ENCODE assay signal across 1 cellular context in genomic region chr6:106085984-106086832, GRCh38.
TF ChIP-seq lines count a peak whose summit lies in the region.

TSS of gene PRDM1 (plus strand) at chr6:106086336. CDS start at chr6:106086554, 218 bp downstream.

TF ChIP-seq in K562, 482 proteins besides CTCF, POLR2A, EP300 and RAD21 (continued from another document and continues in another):
- TF ChIP-seq, protein P1, sequence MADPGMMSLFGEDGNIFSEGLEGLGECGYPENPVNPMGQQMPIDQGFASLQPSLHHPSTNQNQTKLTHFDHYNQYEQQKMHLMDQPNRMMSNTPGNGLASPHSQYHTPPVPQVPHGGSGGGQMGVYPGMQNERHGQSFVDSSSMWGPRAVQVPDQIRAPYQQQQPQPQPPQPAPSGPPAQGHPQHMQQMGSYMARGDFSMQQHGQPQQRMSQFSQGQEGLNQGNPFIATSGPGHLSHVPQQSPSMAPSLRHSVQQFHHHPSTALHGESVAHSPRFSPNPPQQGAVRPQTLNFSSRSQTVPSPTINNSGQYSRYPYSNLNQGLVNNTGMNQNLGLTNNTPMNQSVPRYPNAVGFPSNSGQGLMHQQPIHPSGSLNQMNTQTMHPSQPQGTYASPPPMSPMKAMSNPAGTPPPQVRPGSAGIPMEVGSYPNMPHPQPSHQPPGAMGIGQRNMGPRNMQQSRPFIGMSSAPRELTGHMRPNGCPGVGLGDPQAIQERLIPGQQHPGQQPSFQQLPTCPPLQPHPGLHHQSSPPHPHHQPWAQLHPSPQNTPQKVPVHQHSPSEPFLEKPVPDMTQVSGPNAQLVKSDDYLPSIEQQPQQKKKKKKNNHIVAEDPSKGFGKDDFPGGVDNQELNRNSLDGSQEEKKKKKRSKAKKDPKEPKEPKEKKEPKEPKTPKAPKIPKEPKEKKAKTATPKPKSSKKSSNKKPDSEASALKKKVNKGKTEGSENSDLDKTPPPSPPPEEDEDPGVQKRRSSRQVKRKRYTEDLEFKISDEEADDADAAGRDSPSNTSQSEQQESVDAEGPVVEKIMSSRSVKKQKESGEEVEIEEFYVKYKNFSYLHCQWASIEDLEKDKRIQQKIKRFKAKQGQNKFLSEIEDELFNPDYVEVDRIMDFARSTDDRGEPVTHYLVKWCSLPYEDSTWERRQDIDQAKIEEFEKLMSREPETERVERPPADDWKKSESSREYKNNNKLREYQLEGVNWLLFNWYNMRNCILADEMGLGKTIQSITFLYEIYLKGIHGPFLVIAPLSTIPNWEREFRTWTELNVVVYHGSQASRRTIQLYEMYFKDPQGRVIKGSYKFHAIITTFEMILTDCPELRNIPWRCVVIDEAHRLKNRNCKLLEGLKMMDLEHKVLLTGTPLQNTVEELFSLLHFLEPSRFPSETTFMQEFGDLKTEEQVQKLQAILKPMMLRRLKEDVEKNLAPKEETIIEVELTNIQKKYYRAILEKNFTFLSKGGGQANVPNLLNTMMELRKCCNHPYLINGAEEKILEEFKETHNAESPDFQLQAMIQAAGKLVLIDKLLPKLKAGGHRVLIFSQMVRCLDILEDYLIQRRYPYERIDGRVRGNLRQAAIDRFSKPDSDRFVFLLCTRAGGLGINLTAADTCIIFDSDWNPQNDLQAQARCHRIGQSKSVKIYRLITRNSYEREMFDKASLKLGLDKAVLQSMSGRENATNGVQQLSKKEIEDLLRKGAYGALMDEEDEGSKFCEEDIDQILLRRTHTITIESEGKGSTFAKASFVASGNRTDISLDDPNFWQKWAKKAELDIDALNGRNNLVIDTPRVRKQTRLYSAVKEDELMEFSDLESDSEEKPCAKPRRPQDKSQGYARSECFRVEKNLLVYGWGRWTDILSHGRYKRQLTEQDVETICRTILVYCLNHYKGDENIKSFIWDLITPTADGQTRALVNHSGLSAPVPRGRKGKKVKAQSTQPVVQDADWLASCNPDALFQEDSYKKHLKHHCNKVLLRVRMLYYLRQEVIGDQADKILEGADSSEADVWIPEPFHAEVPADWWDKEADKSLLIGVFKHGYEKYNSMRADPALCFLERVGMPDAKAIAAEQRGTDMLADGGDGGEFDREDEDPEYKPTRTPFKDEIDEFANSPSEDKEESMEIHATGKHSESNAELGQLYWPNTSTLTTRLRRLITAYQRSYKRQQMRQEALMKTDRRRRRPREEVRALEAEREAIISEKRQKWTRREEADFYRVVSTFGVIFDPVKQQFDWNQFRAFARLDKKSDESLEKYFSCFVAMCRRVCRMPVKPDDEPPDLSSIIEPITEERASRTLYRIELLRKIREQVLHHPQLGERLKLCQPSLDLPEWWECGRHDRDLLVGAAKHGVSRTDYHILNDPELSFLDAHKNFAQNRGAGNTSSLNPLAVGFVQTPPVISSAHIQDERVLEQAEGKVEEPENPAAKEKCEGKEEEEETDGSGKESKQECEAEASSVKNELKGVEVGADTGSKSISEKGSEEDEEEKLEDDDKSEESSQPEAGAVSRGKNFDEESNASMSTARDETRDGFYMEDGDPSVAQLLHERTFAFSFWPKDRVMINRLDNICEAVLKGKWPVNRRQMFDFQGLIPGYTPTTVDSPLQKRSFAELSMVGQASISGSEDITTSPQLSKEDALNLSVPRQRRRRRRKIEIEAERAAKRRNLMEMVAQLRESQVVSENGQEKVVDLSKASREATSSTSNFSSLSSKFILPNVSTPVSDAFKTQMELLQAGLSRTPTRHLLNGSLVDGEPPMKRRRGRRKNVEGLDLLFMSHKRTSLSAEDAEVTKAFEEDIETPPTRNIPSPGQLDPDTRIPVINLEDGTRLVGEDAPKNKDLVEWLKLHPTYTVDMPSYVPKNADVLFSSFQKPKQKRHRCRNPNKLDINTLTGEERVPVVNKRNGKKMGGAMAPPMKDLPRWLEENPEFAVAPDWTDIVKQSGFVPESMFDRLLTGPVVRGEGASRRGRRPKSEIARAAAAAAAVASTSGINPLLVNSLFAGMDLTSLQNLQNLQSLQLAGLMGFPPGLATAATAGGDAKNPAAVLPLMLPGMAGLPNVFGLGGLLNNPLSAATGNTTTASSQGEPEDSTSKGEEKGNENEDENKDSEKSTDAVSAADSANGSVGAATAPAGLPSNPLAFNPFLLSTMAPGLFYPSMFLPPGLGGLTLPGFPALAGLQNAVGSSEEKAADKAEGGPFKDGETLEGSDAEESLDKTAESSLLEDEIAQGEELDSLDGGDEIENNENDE (IDR thresholded peaks at IDR 0.05; ENCODE audit: low read depth, low read length) = no peak
- TF ChIP-seq ELF1 (tag; IDR thresholded peaks at IDR 0.05) (no peak), ZNF274 (IDR thresholded peaks at IDR 0.05; ENCODE audit: borderline replicate concordance, low read depth, low read length) (no peak), ZNF134 (CRISPR knock-in tag; conservative IDR thresholded peaks at IDR 0.05) (no peak), PPARD (CRISPR knock-in tag; IDR thresholded peaks at IDR 0.05) (no peak), CEBPG (CRISPR knock-in tag; IDR thresholded peaks at IDR 0.05) (no peak), CEBPG (tag; conservative IDR thresholded peaks at IDR 0.05 in 1 of 2, IDR thresholded peaks at IDR 0.05 in 1 of 2) (0 out of 4 replicates have a peak, but pooled peaks of 1 of the 2 experiments have one; percentile 30), BHLHE40 (IDR thresholded peaks at IDR 0.05; ENCODE audit: low read length) (peak; percentile 58), GTF3C2 (IDR thresholded peaks at IDR 0.05; ENCODE audit: borderline replicate concordance, extremely low read depth, insufficient read length) (no peak), ELF4 (CRISPR knock-in tag; IDR thresholded peaks at IDR 0.05) (no peak), POLR2B (IDR thresholded peaks at IDR 0.05; ENCODE audit: low read depth, partially characterized antibody) (no peak), NR1H2 (CRISPR knock-in tag; IDR thresholded peaks at IDR 0.05) (no peak), ZNF586 (CRISPR knock-in tag; conservative IDR thresholded peaks at IDR 0.05) (no peak), MTA2 (IDR thresholded peaks at IDR 0.05; ENCODE audit: low read depth) (no peak), ZNF197 (CRISPR knock-in tag; IDR thresholded peaks at IDR 0.05; ENCODE audit: low read depth) (no peak), CTCFL (IDR thresholded peaks at IDR 0.05; ENCODE audit: borderline replicate concordance, insufficient read depth, low read depth, low read length, poor library complexity, severe bottlenecking) (no peak), ETS1 (conservative IDR thresholded peaks at IDR 0.05; ENCODE audit: control insufficient read depth, low read depth, low read length) (0 out of 2 replicates have a peak, but pooled peaks have one; percentile 41), BCOR (IDR thresholded peaks at IDR 0.05) (0 out of 2 replicates have a peak, but pooled peaks have one; percentile 35), SMAD4 (CRISPR knock-in tag; conservative IDR thresholded peaks at IDR 0.05) (peak; percentile 75), NFYB (IDR thresholded peaks at IDR 0.05; ENCODE audit: extremely low read depth, insufficient read length) (no peak), SRSF7 (optimal IDR thresholded peaks at IDR 0.05; ENCODE audit: low read depth, low read length) (no peak), ZNF511 (CRISPR knock-in tag; IDR thresholded peaks at IDR 0.05) (no peak), POLR2AphosphoS2 (IDR thresholded peaks at IDR 0.05; ENCODE audit: low read length) (no peak), CSDE1 (IDR thresholded peaks at IDR 0.05) (no peak), RBFOX2 (IDR thresholded peaks at IDR 0.05; ENCODE audit: low read depth, low read length) (peak; percentile 73), HDAC1 (IDR thresholded peaks at IDR 0.05) (0 out of 4 replicates have a peak, but pooled peaks of 1 of the 2 experiments have one; percentile 35)
- TF ChIP-seq, protein P2, sequence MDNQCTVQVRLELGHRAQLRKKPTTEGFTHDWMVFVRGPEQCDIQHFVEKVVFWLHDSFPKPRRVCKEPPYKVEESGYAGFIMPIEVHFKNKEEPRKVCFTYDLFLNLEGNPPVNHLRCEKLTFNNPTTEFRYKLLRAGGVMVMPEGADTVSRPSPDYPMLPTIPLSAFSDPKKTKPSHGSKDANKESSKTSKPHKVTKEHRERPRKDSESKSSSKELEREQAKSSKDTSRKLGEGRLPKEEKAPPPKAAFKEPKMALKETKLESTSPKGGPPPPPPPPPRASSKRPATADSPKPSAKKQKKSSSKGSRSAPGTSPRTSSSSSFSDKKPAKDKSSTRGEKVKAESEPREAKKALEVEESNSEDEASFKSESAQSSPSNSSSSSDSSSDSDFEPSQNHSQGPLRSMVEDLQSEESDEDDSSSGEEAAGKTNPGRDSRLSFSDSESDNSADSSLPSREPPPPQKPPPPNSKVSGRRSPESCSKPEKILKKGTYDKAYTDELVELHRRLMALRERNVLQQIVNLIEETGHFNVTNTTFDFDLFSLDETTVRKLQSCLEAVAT (IDR thresholded peaks at IDR 0.05) = no peak
- TF ChIP-seq, protein P3, sequence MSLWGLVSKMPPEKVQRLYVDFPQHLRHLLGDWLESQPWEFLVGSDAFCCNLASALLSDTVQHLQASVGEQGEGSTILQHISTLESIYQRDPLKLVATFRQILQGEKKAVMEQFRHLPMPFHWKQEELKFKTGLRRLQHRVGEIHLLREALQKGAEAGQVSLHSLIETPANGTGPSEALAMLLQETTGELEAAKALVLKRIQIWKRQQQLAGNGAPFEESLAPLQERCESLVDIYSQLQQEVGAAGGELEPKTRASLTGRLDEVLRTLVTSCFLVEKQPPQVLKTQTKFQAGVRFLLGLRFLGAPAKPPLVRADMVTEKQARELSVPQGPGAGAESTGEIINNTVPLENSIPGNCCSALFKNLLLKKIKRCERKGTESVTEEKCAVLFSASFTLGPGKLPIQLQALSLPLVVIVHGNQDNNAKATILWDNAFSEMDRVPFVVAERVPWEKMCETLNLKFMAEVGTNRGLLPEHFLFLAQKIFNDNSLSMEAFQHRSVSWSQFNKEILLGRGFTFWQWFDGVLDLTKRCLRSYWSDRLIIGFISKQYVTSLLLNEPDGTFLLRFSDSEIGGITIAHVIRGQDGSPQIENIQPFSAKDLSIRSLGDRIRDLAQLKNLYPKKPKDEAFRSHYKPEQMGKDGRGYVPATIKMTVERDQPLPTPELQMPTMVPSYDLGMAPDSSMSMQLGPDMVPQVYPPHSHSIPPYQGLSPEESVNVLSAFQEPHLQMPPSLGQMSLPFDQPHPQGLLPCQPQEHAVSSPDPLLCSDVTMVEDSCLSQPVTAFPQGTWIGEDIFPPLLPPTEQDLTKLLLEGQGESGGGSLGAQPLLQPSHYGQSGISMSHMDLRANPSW (CRISPR knock-in tag; IDR thresholded peaks at IDR 0.05) = no peak
- TF ChIP-seq, protein P4, sequence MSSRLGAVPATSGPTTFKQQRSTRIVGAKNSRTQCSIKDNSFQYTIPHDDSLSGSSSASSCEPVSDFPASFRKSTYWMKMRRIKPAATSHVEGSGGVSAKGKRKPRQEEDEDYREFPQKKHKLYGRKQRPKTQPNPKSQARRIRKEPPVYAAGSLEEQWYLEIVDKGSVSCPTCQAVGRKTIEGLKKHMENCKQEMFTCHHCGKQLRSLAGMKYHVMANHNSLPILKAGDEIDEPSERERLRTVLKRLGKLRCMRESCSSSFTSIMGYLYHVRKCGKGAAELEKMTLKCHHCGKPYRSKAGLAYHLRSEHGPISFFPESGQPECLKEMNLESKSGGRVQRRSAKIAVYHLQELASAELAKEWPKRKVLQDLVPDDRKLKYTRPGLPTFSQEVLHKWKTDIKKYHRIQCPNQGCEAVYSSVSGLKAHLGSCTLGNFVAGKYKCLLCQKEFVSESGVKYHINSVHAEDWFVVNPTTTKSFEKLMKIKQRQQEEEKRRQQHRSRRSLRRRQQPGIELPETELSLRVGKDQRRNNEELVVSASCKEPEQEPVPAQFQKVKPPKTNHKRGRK (tag; IDR thresholded peaks at IDR 0.05) = no peak; the same call in 1 of the 2 replicates
